In the genomic region with DNA sequence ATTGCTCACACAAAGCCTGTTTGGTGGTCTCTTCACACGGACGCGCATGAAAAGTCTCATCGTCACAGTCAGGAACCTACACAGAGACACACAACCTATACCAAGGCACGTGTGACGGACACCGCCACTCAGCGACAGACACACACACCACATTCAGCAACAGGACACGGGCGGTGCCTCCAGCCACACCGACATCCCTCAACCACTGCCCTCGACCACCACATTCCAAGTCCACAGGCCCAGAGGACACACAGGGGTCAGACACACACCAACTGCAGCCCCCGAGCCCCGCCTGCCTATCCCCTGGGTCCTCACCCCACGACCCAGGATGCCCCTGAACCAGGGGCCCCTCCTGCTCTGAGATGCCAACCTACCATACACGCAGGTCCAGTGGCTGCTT, we compare ENCODE assay signal across 2 cellular contexts.
TF ChIP-seq lines count a peak whose summit lies in the region.

No MANE protein-coding gene starts in this region.

TF ChIP-seq in H1, 55 proteins besides CTCF, POLR2A, EP300 and RAD21:
- TF ChIP-seq TEAD4 (IDR thresholded peaks at IDR 0.05; ENCODE audit: low read depth, low read length) (0 out of 2 replicates have a peak, but pooled peaks have one; percentile 2), CTBP2 (IDR thresholded peaks at IDR 0.05; ENCODE audit: borderline replicate concordance, insufficient read depth, insufficient read length, low read length) (no peak)

TF ChIP-seq in neural cell, 6 proteins besides CTCF, POLR2A, EP300 and RAD21:
- TF ChIP-seq SMC3 (conservative IDR thresholded peaks at IDR 0.05; ENCODE audit: poor library complexity) (no peak), TAF1 (IDR thresholded peaks at IDR 0.05; ENCODE audit: low read depth) (no peak), POLR2AphosphoS5 (IDR thresholded peaks at IDR 0.05) (peak; percentile 32), EZH2 (IDR thresholded peaks at IDR 0.05; ENCODE audit: borderline replicate concordance, insufficient read depth, low read length, poor library complexity, severe bottlenecking) (no peak), MXI1 (conservative IDR thresholded peaks at IDR 0.05; ENCODE audit: poor library complexity, severe bottlenecking) (no peak)
- TF ChIP-seq, protein P1, sequence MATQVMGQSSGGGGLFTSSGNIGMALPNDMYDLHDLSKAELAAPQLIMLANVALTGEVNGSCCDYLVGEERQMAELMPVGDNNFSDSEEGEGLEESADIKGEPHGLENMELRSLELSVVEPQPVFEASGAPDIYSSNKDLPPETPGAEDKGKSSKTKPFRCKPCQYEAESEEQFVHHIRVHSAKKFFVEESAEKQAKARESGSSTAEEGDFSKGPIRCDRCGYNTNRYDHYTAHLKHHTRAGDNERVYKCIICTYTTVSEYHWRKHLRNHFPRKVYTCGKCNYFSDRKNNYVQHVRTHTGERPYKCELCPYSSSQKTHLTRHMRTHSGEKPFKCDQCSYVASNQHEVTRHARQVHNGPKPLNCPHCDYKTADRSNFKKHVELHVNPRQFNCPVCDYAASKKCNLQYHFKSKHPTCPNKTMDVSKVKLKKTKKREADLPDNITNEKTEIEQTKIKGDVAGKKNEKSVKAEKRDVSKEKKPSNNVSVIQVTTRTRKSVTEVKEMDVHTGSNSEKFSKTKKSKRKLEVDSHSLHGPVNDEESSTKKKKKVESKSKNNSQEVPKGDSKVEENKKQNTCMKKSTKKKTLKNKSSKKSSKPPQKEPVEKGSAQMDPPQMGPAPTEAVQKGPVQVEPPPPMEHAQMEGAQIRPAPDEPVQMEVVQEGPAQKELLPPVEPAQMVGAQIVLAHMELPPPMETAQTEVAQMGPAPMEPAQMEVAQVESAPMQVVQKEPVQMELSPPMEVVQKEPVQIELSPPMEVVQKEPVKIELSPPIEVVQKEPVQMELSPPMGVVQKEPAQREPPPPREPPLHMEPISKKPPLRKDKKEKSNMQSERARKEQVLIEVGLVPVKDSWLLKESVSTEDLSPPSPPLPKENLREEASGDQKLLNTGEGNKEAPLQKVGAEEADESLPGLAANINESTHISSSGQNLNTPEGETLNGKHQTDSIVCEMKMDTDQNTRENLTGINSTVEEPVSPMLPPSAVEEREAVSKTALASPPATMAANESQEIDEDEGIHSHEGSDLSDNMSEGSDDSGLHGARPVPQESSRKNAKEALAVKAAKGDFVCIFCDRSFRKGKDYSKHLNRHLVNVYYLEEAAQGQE (IDR thresholded peaks at IDR 0.05; ENCODE audit: borderline replicate concordance), result no peak
